ENCODE assay signal across 8 cellular contexts in the genomic region with DNA sequence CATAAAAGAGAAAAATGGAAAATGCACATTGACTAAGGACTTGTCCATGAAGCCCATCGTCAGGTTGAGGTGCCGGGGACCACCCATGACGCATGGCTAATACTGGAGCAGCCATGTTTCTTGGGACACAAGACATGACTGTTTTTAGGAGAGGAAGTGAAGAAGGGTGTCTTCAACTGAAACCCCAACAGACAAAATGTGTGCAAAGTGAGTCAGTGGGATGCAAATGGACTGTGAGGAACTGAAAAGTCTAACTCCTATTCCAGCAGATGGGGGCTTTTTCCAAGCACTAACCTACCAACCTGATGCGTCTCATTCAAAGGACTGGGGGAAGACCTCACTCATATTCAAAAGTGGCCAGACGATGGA.
DNase-seq lines count a peak whose midpoint lies in the region; ATAC-seq, FAIRE-seq and TF ChIP-seq lines count a peak whose summit lies in the region.

No MANE protein-coding gene starts in this region.

- no peak for FAIRE-seq in HepG2 (lab: Jason Lieb, UNC)

- ATAC-seq in GM19324 (IDR thresholded peaks at IDR 0.05; ENCODE audit: low FRiP score, unreplicated experiment) (peak; percentile 65), HG03108 (IDR thresholded peaks at IDR 0.05; ENCODE audit: unreplicated experiment) (peak; percentile 58), HepG2 (no peak)
- peak; percentile 18 for ATAC-seq in activated naive CD8-positive, alpha-beta T cell treated with anti-CD3 and anti-CD28 coated beads, Interleukin-2, amount 10 ng/mL, durations not matched to agents 7 days and 5 days (ENCODE audit: low read depth)

- peak overlapping the region; percentile 12 for H3K4me3 ChIP-seq in CD8-positive, alpha-beta memory T cell (ENCODE audit: low read length)
- H3K4me3 ChIP-seq in HepG2 (replicated peaks in 1 of 3; ENCODE audit: insufficient read depth in 1 of 3, low read depth in 2 of 3, low read length in 3 of 3) (no peak overlapping the region), testis (no peak overlapping the region)

- TF ChIP-seq CTCF in HepG2 (CRISPR knock-in tag; IDR thresholded peaks at IDR 0.05) (no peak), testis (IDR thresholded peaks at IDR 0.05) (no peak)

- peaks cover 0 to 1% of the 10 kb centered on the region in 2 donors for H3K27me3 Mint-ChIP-seq in CD8-positive, alpha-beta memory T cell
- H3K27me3 Mint-ChIP-seq in activated naive CD8-positive, alpha-beta T cell treated with anti-CD3 and anti-CD28 coated beads, Interleukin-2, amount 10 ng/mL, durations not matched to agents 7 days and 5 days, result no peaks in the 10 kb centered on the region

- H3K79me2 ChIP-seq in HepG2 (ENCODE audit: insufficient read depth, low read length), result no peaks in the 10 kb centered on the region

- H3K4me3 Mint-ChIP-seq in CD8-positive, alpha-beta memory T cell, result peak overlapping the region in 6 of 7 donors; percentile 41 to 82 (median 75)
- H3K4me3 Mint-ChIP-seq in activated naive CD8-positive, alpha-beta T cell treated with anti-CD3 and anti-CD28 coated beads, Interleukin-2, amount 10 ng/mL, durations not matched to agents 7 days and 5 days, result peak overlapping the region; percentile 59

- peaks cover 0 to 9% (median 3%) of the 10 kb centered on the region in 3 donors for H3K36me3 Mint-ChIP-seq in CD8-positive, alpha-beta memory T cell
- H3K36me3 Mint-ChIP-seq in activated naive CD8-positive, alpha-beta T cell treated with anti-CD3 and anti-CD28 coated beads, Interleukin-2, amount 10 ng/mL, durations not matched to agents 7 days and 5 days, result peaks cover 17% of the 10 kb centered on the region

- peak overlapping the region; percentile 86 to 98 (median 96) for H3K27ac Mint-ChIP-seq in CD8-positive, alpha-beta memory T cell
- H3K27ac Mint-ChIP-seq in activated naive CD8-positive, alpha-beta T cell treated with anti-CD3 and anti-CD28 coated beads, Interleukin-2, amount 10 ng/mL, durations not matched to agents 7 days and 5 days, result peak overlapping the region; percentile 98

- H2AFZ ChIP-seq in HepG2 (ENCODE audit: low read length), result no peak overlapping the region

- no peak for DNase-seq in CD8-positive, alpha-beta memory T cell
- no peak for DNase-seq in activated naive CD8-positive, alpha-beta T cell treated with anti-CD3 and anti-CD28 coated beads, Interleukin-2, amount 10 ng/mL, durations not matched to agents 7 days and 5 days
- no peak for DNase-seq in HepG2 (ENCODE audit: low spot score)
- no peak for DNase-seq in NCI-H82 treated with DMSO at 0.1 percent for 48 hours (lab: John Stamatoyannopoulos, UW; ENCODE audit: unreplicated experiment)
- no peak for DNase-seq in testis
- DNase-seq in DMS153 treated with DMSO at 0.1 percent for 48 hours (lab: John Stamatoyannopoulos, UW; ENCODE audit: unreplicated experiment), result no peak

- CTCF ChIA-PET in CD8-positive, alpha-beta memory T cell (lab: Charles Lee), result interaction anchor here (0.8 to 2.0 kb wide), 6 partner anchors 12 to 570 kb away, joined by 3 to 16 read pairs (median 5); no protein-coding TSS in a partner anchor
- CTCF ChIA-PET in HepG2 (lab: Yijun Ruan, JAX; ENCODE audit: low intra/inter-chr PET ratio, low total read pairs), result no interaction called here

- peaks cover 0 to 3% (median 0%) of the 10 kb centered on the region in 5 donors for H3K9me3 Mint-ChIP-seq in CD8-positive, alpha-beta memory T cell
- H3K9me3 Mint-ChIP-seq in activated naive CD8-positive, alpha-beta T cell treated with anti-CD3 and anti-CD28 coated beads, Interleukin-2, amount 10 ng/mL, durations not matched to agents 7 days and 5 days, result peaks cover 15% of the 10 kb centered on the region

- no peak for TF ChIP-seq RAD21 in HepG2 (CRISPR knock-in tag; IDR thresholded peaks at IDR 0.05)

- POLR2A ChIA-PET in CD8-positive, alpha-beta memory T cell (lab: Charles Lee), result interaction anchor here (0.6 to 3.3 kb wide), 7 partner anchors 9 to 459 kb away, joined by 3 to 22 read pairs (median 5); a partner anchor contains a TSS
- POLR2A ChIA-PET in activated naive CD8-positive, alpha-beta T cell treated with anti-CD3 and anti-CD28 coated beads, Interleukin-2, amount 10 ng/mL, durations not matched to agents 7 days and 5 days (lab: Charles Lee), result interaction anchor here (0.8 to 1.9 kb wide), 5 partner anchors 11 to 458 kb away, joined by 3 to 8 read pairs (median 4); no protein-coding TSS in a partner anchor
- POLR2A ChIA-PET in HepG2 (lab: Yijun Ruan, JAX), result no interaction called here

- H3K4me1 Mint-ChIP-seq in CD8-positive, alpha-beta memory T cell, result peaks cover 61 to 84% (median 77%) of the 10 kb centered on the region in 3 donors
- peaks cover 32% of the 10 kb centered on the region for H3K4me1 Mint-ChIP-seq in activated naive CD8-positive, alpha-beta T cell treated with anti-CD3 and anti-CD28 coated beads, Interleukin-2, amount 10 ng/mL, durations not matched to agents 7 days and 5 days

- peaks cover 3% of the 10 kb centered on the region for H3K9me3 ChIP-seq in CD8-positive, alpha-beta memory T cell (ENCODE audit: low read length)
- H3K9me3 ChIP-seq in HepG2 (ENCODE audit: low read length) (no peaks in the 10 kb centered on the region), testis (no peaks in the 10 kb centered on the region)

- no peaks in the 10 kb centered on the region for H3K27me3 ChIP-seq in CD8-positive, alpha-beta memory T cell (ENCODE audit: insufficient read depth, low read length, poor library complexity, severe bottlenecking)
- H3K27me3 ChIP-seq in HepG2 (ENCODE audit: control insufficient read depth in 1 of 2, insufficient read depth in 2 of 2, low read length in 2 of 2) (0 out of 5 replicates have a peak, but pooled peaks cover 0 to 2% of the 10 kb centered on the region in 2 experiments), testis (no peaks in the 10 kb centered on the region)

- TF ChIP-seq EP300 in HepG2 (IDR thresholded peaks at IDR 0.05; ENCODE audit: low read depth in 2 of 2, low read length in 2 of 2) (no peak), HepG2 (CRISPR knock-in tag; IDR thresholded peaks at IDR 0.05; ENCODE audit: borderline replicate concordance) (no peak)

- no TSS peak for BruUV-seq in HepG2 (replicated peaks; lab: Mats Ljungman, UMichigan)

- H3K4me2 ChIP-seq in HepG2 (ENCODE audit: low read depth, low read length), result no peak overlapping the region

- no peaks in the 10 kb centered on the region for H4K20me1 ChIP-seq in HepG2 (ENCODE audit: insufficient read depth, low read length)

- H3K4me1 ChIP-seq in CD8-positive, alpha-beta memory T cell (ENCODE audit: insufficient read depth, low read length), result peaks cover 64% of the 10 kb centered on the region
- H3K4me1 ChIP-seq in HepG2 (ENCODE audit: insufficient read depth, low read length) (no peaks in the 10 kb centered on the region), testis (no peaks in the 10 kb centered on the region)

- intact Hi-C loops in HepG2 (cut with micrococcal nuclease; ENCODE audit: unreplicated experiment) (no loop called here), testis (cut with DNase I; ENCODE audit: low total_unique reads) (no loop called here)

- no peak overlapping the region for H3K27ac ChIP-seq in CD8-positive, alpha-beta memory T cell (ENCODE audit: low read depth, low read length)
- H3K27ac ChIP-seq in HepG2 (ENCODE audit: extremely low read length, insufficient read depth, low read length) (no peak overlapping the region), testis (no peak overlapping the region)

- 31% methylated on average over 5 of the region's 5 CpGs for WGBS in HepG2 (ENCODE audit: low lambda C conversion rate)
- WGBS in testis, 2 donors, result 86 to 90% methylated on average over 5 of the region's 5 CpGs

- TF ChIP-seq POLR2A in HepG2 (IDR thresholded peaks at IDR 0.05; ENCODE audit: insufficient read depth in 1 of 2, low read depth in 2 of 2, low read length in 2 of 2) (no peak), testis (IDR thresholded peaks at IDR 0.05) (no peak)

- H3K36me3 ChIP-seq in CD8-positive, alpha-beta memory T cell (ENCODE audit: insufficient read depth, low read length), result no peaks in the 10 kb centered on the region
- H3K36me3 ChIP-seq in HepG2 (replicated peaks in 1 of 2; ENCODE audit: control insufficient read depth in 1 of 2, insufficient read depth in 2 of 2, low read length in 2 of 2) (no peaks in the 10 kb centered on the region), testis (ENCODE audit: low read depth, missing control alignments) (no peaks in the 10 kb centered on the region)

- in situ Hi-C loops in HepG2 (cut with HindIII; ENCODE audit: extremely low pct_ligation_motif_present, low pct_unique_long_range_greater_than_20kb), result no loop called here

- no peak overlapping the region for H3K9ac ChIP-seq in HepG2 (ENCODE audit: insufficient read depth, low read depth, low read length)

TF ChIP-seq in HepG2, 621 proteins besides CTCF, POLR2A, EP300 and RAD21:
- TF ChIP-seq GATA4 (IDR thresholded peaks at IDR 0.05; ENCODE audit: borderline replicate concordance, low read depth) (no peak), KLF12 (CRISPR knock-in tag; IDR thresholded peaks at IDR 0.05; ENCODE audit: borderline replicate concordance) (no peak), ZNF567 (CRISPR knock-in tag; IDR thresholded peaks at IDR 0.05; ENCODE audit: borderline replicate concordance) (no peak), ZNF605 (CRISPR knock-in tag; IDR thresholded peaks at IDR 0.05) (no peak), ZFP62 (CRISPR knock-in tag; IDR thresholded peaks at IDR 0.05) (no peak), STAG1 (CRISPR knock-in tag; IDR thresholded peaks at IDR 0.05) (no peak)
